8 cellular contexts compared by ENCODE assay signal in the genomic region with DNA sequence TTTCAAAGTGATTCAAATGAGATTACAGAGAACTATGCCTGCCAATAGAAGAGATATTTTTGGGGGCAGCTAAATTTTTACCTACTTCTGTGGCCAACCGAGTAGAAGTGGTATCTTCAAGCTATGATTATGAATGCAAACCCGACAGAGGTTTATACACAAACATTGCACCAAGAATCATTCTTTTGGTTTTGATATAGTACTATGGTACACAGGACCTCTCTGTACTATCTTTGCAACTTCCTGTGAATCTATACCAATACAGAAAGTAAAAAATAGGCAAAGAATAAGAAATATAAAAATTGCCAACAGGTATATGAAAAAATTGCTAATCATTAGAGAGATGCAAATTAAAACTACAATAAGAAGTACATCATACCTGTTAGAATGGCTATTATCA.
"Had no signal": no experiment of that assay in that cellular context is flagged by ENCODE, and none has a peak within 500 bp of the region (broad histone marks: within the 10 kb centered on the region; RNA-seq: fewer than 3 reads in every experiment).

No MANE protein-coding gene starts in this region.

- H3K27ac Mint-ChIP-seq: GM23338, H9, HFFc6 had no signal

- ATAC-seq: GM23338, HCT116 had no signal

- H3K4me3 Mint-ChIP-seq: GM23338, H9, HFFc6 had no signal

- H3K4me1 Mint-ChIP-seq: GM23338, H9 had no signal

- DNase-seq: GM23248, GOT3, H7, H9, HCEC 1CT, HFFc6 had no signal
